ENCODE assay signal across 8 cellular contexts in the genomic region with DNA sequence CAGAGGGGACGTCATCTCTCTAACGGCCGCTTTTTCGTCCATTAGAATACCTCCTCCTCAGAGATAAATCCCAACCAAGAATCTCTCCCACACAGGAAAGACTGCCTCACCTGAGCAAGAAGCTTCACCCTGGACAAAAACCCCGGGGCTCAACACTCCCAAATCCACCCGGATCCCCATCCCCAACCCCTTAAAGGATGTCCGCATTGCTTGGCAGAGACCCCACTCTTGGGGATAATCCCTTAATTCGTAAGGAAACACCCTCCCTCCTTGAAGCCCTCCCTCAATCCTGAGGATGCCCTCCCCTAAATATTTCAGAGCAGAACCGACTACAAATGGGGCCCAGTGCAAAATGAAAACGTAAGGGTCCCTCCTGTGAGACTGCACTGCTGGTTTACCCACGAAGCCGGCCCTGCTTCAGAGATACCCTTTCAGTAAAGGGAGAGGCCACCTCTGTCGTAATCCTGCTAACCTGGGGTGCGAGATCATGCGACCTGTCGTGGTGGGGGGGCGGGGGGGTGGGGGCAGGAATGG. TPM values are rescaled to one million over a fixed set of nuclear protein-coding genes. Genes with fewer than 3 reads are reported as not detected.
DNase-seq lines count a peak whose midpoint lies in the region; ATAC-seq, FAIRE-seq and TF ChIP-seq lines count a peak whose summit lies in the region.

No MANE protein-coding gene starts in this region.

- POLR2A ChIA-PET in A549 (lab: Yijun Ruan, JAX), result interaction anchor here (1.7 to 2.4 kb wide), 2 partner anchors 10 to 34 kb away, joined by 6 to 16 read pairs; a partner anchor contains a TSS
- POLR2A ChIA-PET in HEK293T (lab: Yijun Ruan, JAX), result interaction anchor here (0.6 to 2.4 kb wide), 6 partner anchors 8 to 52 kb away, joined by 3 to 39 read pairs (median 6); a partner anchor contains a TSS

- no peak for TF ChIP-seq RAD21 in A549 (conservative IDR thresholded peaks at IDR 0.05 in 1 of 2, IDR thresholded peaks at IDR 0.05 in 1 of 2)

- 16% methylated on average over 12 of the region's 17 CpGs for WGBS in A549 (ENCODE audit: missing lambda C conversion rate)

- no peak for TF ChIP-seq CTCF in A549 (IDR thresholded peaks at IDR 0.05)
- no peak for TF ChIP-seq CTCF in fibroblast of pulmonary artery (IDR thresholded peaks at IDR 0.05; ENCODE audit: low read length, missing control alignments)

- peak in 1 of 2 experiments; percentile 12 for ATAC-seq in A549
- ATAC-seq in GM21528 (IDR thresholded peaks at IDR 0.05; ENCODE audit: low FRiP score, unreplicated experiment), result peak; percentile 22
- ATAC-seq in SK-N-SH treated with all-trans-retinoic acid at 6 μM for 48 hours, result peak; percentile 5; the same call in 2 of the 3 replicates
- no peak for ATAC-seq in HG03045 (IDR thresholded peaks at IDR 0.05; ENCODE audit: unreplicated experiment)

- H3K4me3 ChIP-seq in A549 (peak overlapping the region; percentile 100), fibroblast of pulmonary artery (replicated peaks; ENCODE audit: low read depth, low read length) (peak overlapping the region; percentile 95), skeletal muscle cell (ENCODE audit: low read depth, low read length) (peak overlapping the region; percentile 89)

- DNase-seq in A549 (ENCODE audit: low read depth in 1 of 2, low spot score in 1 of 2) (peak in 1 of 2 experiments; percentile 18), fibroblast of pulmonary artery (ENCODE audit: low read depth) (no peak), skeletal muscle cell (ENCODE audit: low read depth) (no peak), GF-D8 (lab: John Stamatoyannopoulos, UW) (no peak), HEK293T (ENCODE audit: extremely low spot score) (no peak)

- H3K27ac ChIP-seq in A549, result peak overlapping the region; percentile 96 to 98

- peak overlapping the region; percentile 87 for H3K4me2 ChIP-seq in A549

- H3K4me1 ChIP-seq in A549, result peaks cover 20% of the 10 kb centered on the region

- no peak for TF ChIP-seq EP300 in A549 (IDR thresholded peaks at IDR 0.05)

- H3K9me3 ChIP-seq in A549, result no peaks in the 10 kb centered on the region

- no peak for FAIRE-seq in A549 (lab: Jason Lieb, UNC)

- no peak for TF ChIP-seq POLR2A in A549 (IDR thresholded peaks at IDR 0.05; ENCODE audit: low read length)

- CTCF ChIA-PET in A549 (lab: Yijun Ruan, JAX) (interaction anchor here (1.3 to 3.4 kb wide), 6 partner anchors 10 to 28 kb away, joined by 4 to 12 read pairs (median 4); a partner anchor contains a TSS), HEK293T (lab: Yijun Ruan, JAX) (no interaction called here)

TF ChIP-seq in A549, 52 proteins besides CTCF, POLR2A, EP300 and RAD21 (continues in another document):
- TF ChIP-seq PHF8 (IDR thresholded peaks at IDR 0.05; ENCODE audit: borderline replicate concordance, low read depth) (peak; percentile 7; the same call in 1 of the 2 replicates), GATA3 (IDR thresholded peaks at IDR 0.05; ENCODE audit: borderline replicate concordance) (no peak), SMC3 (IDR thresholded peaks at IDR 0.05) (no peak), JUNB (IDR thresholded peaks at IDR 0.05) (no peak), CEBPB (IDR thresholded peaks at IDR 0.05) (peak in 1 of 2 experiments; percentile 28; a peak in 2 of 4 replicates), CHD4 (IDR thresholded peaks at IDR 0.05; ENCODE audit: borderline replicate concordance) (no peak), FOXS1 (CRISPR knock-in tag; IDR thresholded peaks at IDR 0.05) (no peak), CBX2 (IDR thresholded peaks at IDR 0.05; ENCODE audit: borderline replicate concordance, low read depth) (no peak), KDM1A (IDR thresholded peaks at IDR 0.05; ENCODE audit: low read depth) (no peak), RARB (CRISPR knock-in tag; IDR thresholded peaks at IDR 0.05) (no peak), HOXB13 (CRISPR knock-in tag; IDR thresholded peaks at IDR 0.05; ENCODE audit: low read depth) (no peak)
- TF ChIP-seq, protein P1, sequence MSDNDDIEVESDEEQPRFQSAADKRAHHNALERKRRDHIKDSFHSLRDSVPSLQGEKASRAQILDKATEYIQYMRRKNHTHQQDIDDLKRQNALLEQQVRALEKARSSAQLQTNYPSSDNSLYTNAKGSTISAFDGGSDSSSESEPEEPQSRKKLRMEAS (IDR thresholded peaks at IDR 0.05), result no peak

TF ChIP-seq in SK-N-SH treated with all-trans-retinoic acid at 6 μM for 48 hours, 23 proteins besides CTCF, POLR2A, EP300 and RAD21 (continues in another document):
- TF ChIP-seq ARNTL (CRISPR knock-in tag; IDR thresholded peaks at IDR 0.05; ENCODE audit: borderline replicate concordance, low read depth) (no peak), OSR1 (CRISPR knock-in tag; IDR thresholded peaks at IDR 0.05) (no peak), ESRRG (CRISPR knock-in tag; IDR thresholded peaks at IDR 0.05) (no peak), BACH2 (CRISPR knock-in tag; IDR thresholded peaks at IDR 0.05; ENCODE audit: borderline replicate concordance) (no peak), ZNF8 (CRISPR knock-in tag; IDR thresholded peaks at IDR 0.05) (no peak), GLIS3 (CRISPR knock-in tag; IDR thresholded peaks at IDR 0.05) (no peak)
- TF ChIP-seq, protein P2, sequence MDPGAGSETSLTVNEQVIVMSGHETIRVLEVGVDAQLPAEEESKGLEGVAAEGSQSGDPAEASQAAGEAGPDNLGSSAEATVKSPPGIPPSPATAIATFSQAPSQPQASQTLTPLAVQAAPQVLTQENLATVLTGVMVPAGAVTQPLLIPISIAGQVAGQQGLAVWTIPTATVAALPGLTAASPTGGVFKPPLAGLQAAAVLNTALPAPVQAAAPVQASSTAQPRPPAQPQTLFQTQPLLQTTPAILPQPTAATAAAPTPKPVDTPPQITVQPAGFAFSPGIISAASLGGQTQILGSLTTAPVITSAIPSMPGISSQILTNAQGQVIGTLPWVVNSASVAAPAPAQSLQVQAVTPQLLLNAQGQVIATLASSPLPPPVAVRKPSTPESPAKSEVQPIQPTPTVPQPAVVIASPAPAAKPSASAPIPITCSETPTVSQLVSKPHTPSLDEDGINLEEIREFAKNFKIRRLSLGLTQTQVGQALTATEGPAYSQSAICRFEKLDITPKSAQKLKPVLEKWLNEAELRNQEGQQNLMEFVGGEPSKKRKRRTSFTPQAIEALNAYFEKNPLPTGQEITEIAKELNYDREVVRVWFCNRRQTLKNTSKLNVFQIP (CRISPR knock-in tag; IDR thresholded peaks at IDR 0.05; ENCODE audit: borderline replicate concordance, low read depth), result no peak

TF ChIP-seq in HEK293T, 16 proteins besides CTCF, POLR2A, EP300 and RAD21:
- TF ChIP-seq SP1 (IDR thresholded peaks at IDR 0.05), result no peak
- TF ChIP-seq FOXK2 (IDR thresholded peaks at IDR 0.05), result no peak
- TF ChIP-seq FOXM1 (IDR thresholded peaks at IDR 0.05; ENCODE audit: borderline replicate concordance), result no peak
- no peak for TF ChIP-seq FOXA1 (IDR thresholded peaks at IDR 0.05)
- TF ChIP-seq TARDBP (IDR thresholded peaks at IDR 0.05), result no peak
- no peak for TF ChIP-seq HDGF (IDR thresholded peaks at IDR 0.05; ENCODE audit: borderline replicate concordance)

RNA-seq across cellular contexts. Expression of a gene that starts 0.7 kb away (rescaled TPM):
- polyA plus RNA-seq in A549 (2011; rRNA removed) (744 and 825 TPM in 2 replicates), A549 (2017; fragmentation: RNase III; extraction: RNeasy Plus Mini Kit Qiagen cat#74134 plus additional on column Dnase treatment) (700 to 848 TPM (median 735 TPM) in 3 replicates)
- polyA plus RNA-seq in A549 (2012; cell fraction: cytosol; rRNA removed), result 607 and 698 TPM in 2 replicates
- polyA plus RNA-seq in A549 (2012; cell fraction: nucleus; rRNA removed), result 286 and 347 TPM in 2 replicates
- 89.7 and 109 TPM in 2 replicates for polyA minus RNA-seq in A549 (2011; rRNA and poly(A)+ RNA removed)

RNA-seq across cellular contexts. Expression of a gene that starts 25.7 kb away (rescaled TPM):
- polyA plus RNA-seq in A549 (2011; rRNA removed) (173 and 218 TPM in 2 replicates), A549 (2017; fragmentation: RNase III; extraction: RNeasy Plus Mini Kit Qiagen cat#74134 plus additional on column Dnase treatment) (288 to 316 TPM (median 306 TPM) in 3 replicates)
- 254 and 263 TPM in 2 replicates for polyA plus RNA-seq in A549 (2012; cell fraction: cytosol; rRNA removed)
- 103 and 127 TPM in 2 replicates for polyA plus RNA-seq in A549 (2012; cell fraction: nucleus; rRNA removed)
- polyA minus RNA-seq in A549 (2011; rRNA and poly(A)+ RNA removed), result 65.9 and 75.9 TPM in 2 replicates

RNA-seq across cellular contexts. Expression of a gene that starts 33.7 kb away (rescaled TPM):
- polyA plus RNA-seq in A549 (2011; rRNA removed), result 84.9 and 100.0 TPM in 2 replicates
- polyA plus RNA-seq in A549 (2012; cell fraction: cytosol; rRNA removed), result 26.7 and 28.3 TPM in 2 replicates
- 12.4 and 20.9 TPM in 2 replicates for polyA plus RNA-seq in A549 (2012; cell fraction: nucleus; rRNA removed)
- 46.6 to 49.6 TPM (median 48.9 TPM) in 3 replicates for polyA plus RNA-seq in A549 (2017; fragmentation: RNase III; extraction: RNeasy Plus Mini Kit Qiagen cat#74134 plus additional on column Dnase treatment)
- 24.8 and 25.3 TPM in 2 replicates for polyA minus RNA-seq in A549 (2011; rRNA and poly(A)+ RNA removed)

RNA-seq across cellular contexts. Expression of a gene that starts 38.9 kb away (rescaled TPM):
- 118 and 137 TPM in 2 replicates for polyA plus RNA-seq in A549 (2011; rRNA removed)
- polyA plus RNA-seq in A549 (2012; cell fraction: cytosol; rRNA removed), result 75.6 and 79.2 TPM in 2 replicates
- polyA plus RNA-seq in A549 (2012; cell fraction: nucleus; rRNA removed), result 76.1 and 96.9 TPM in 2 replicates
- polyA plus RNA-seq in A549 (2017; fragmentation: RNase III; extraction: RNeasy Plus Mini Kit Qiagen cat#74134 plus additional on column Dnase treatment), result 87.0 to 101 TPM (median 99.3 TPM) in 3 replicates
- 227 and 265 TPM in 2 replicates for polyA minus RNA-seq in A549 (2011; rRNA and poly(A)+ RNA removed)

RNA-seq across cellular contexts. Expression of a gene that starts 49.0 kb away (rescaled TPM):
- polyA plus RNA-seq in A549 (2011; rRNA removed) (39.9 and 40.6 TPM in 2 replicates), A549 (2017; fragmentation: RNase III; extraction: RNeasy Plus Mini Kit Qiagen cat#74134 plus additional on column Dnase treatment) (19.7 to 22.5 TPM (median 20.6 TPM) in 3 replicates)
- polyA plus RNA-seq in A549 (2012; cell fraction: cytosol; rRNA removed), result 12.8 and 14.0 TPM in 2 replicates
- 8.3 and 10.1 TPM in 2 replicates for polyA plus RNA-seq in A549 (2012; cell fraction: nucleus; rRNA removed)
- 12.8 and 15.3 TPM in 2 replicates for polyA minus RNA-seq in A549 (2011; rRNA and poly(A)+ RNA removed)
